27 cellular contexts compared by ENCODE assay signal in genomic region chr1:203444077-203444683, GRCh38. TPM values are rescaled to one million over a fixed set of nuclear protein-coding genes. Genes with fewer than 3 reads are reported as not detected.
DNase-seq lines count a peak whose midpoint lies in the region; ATAC-seq, FAIRE-seq and TF ChIP-seq lines count a peak whose summit lies in the region.
"Had no signal": no experiment of that assay in that cellular context is flagged by ENCODE, and none has a peak within 500 bp of the region (broad histone marks: within the 10 kb centered on the region; RNA-seq: fewer than 3 reads in every experiment).

No MANE protein-coding gene starts in this region.

- no peak for FAIRE-seq in HepG2 (lab: Jason Lieb, UNC)
- FAIRE-seq: G401.6, H54 had no signal

- H3K9ac ChIP-seq in HepG2 (ENCODE audit: insufficient read depth, low read depth, low read length) (no peak overlapping the region), colonic mucosa (ENCODE audit: low read depth in 2 of 2, low read length in 2 of 2) (no peak overlapping the region), Karpas-422 (ENCODE audit: low read length) (no peak overlapping the region)
- H3K9ac ChIP-seq: BLaER1 treated with 17β-estradiol and CSF1 and Interleukin-3, amounts not matched to agents 10 nM and 100 nM had no signal

- BruUV-seq in HepG2 (replicated peaks; lab: Mats Ljungman, UMichigan): no TSS peak

- H4K20me1 ChIP-seq in HepG2 (ENCODE audit: insufficient read depth, low read length): no peaks in the 10 kb centered on the region
- H4K20me1 ChIP-seq in Karpas-422 (ENCODE audit: insufficient read depth, low read depth, low read length): no peaks in the 10 kb centered on the region
- H4K20me1 ChIP-seq: BLaER1 treated with 17β-estradiol and CSF1 and Interleukin-3, amounts not matched to agents 10 nM and 100 nM had no signal

- peaks cover 0 to 12% of the 10 kb centered on the region in 2 experiments; a peak in 4 of 5 replicates for H3K27me3 ChIP-seq in HepG2 (ENCODE audit: control insufficient read depth in 1 of 2, insufficient read depth in 2 of 2, low read length in 2 of 2)
- no peaks in the 10 kb centered on the region for H3K27me3 ChIP-seq in right lobe of liver
- no peaks in the 10 kb centered on the region for H3K27me3 ChIP-seq in colonic mucosa
- no peaks in the 10 kb centered on the region for H3K27me3 ChIP-seq in vagina
- H3K27me3 ChIP-seq in Karpas-422 (ENCODE audit: low read length): no peaks in the 10 kb centered on the region; the same call in 1 of the 2 replicates
- H3K27me3 ChIP-seq: BLaER1 treated with 17β-estradiol and CSF1 and Interleukin-3, amounts not matched to agents 10 nM and 100 nM; body of pancreas; testis had no signal

- no peak for TF ChIP-seq RAD21 in HepG2 (CRISPR knock-in tag; IDR thresholded peaks at IDR 0.05)

- POLR2A ChIA-PET in HepG2 (lab: Yijun Ruan, JAX): no interaction called here

- H3K9me2 ChIP-seq in Karpas-422 (replicated peaks; ENCODE audit: insufficient read depth, low read length): no peaks in the 10 kb centered on the region

- H3K4me1 ChIP-seq in HepG2 (ENCODE audit: insufficient read depth, low read length) (no peaks in the 10 kb centered on the region), right lobe of liver (no peaks in the 10 kb centered on the region), colonic mucosa (peaks cover 4% of the 10 kb centered on the region), vagina (peaks cover 34% of the 10 kb centered on the region), Karpas-422 (ENCODE audit: low read length) (no peaks in the 10 kb centered on the region)
- H3K4me1 ChIP-seq: body of pancreas had no signal

- in situ Hi-C loops in HepG2 (cut with HindIII; ENCODE audit: extremely low pct_ligation_motif_present, low pct_unique_long_range_greater_than_20kb): loop anchor here (5.0 kb wide), 1 partner anchor 102 kb away; no protein-coding TSS in a partner anchor

- WGBS in HepG2 (ENCODE audit: low lambda C conversion rate): 31% methylated on average over 2 of the region's 2 CpGs
- WGBS in right lobe of liver (ENCODE audit: insufficient coverage, low coverage, low lambda C conversion rate, missing lambda C conversion rate): 56% methylated on average over 2 of the region's 2 CpGs

- DNase-seq in HepG2 (ENCODE audit: low spot score) (no peak), right lobe of liver (no peak), NCI-H524 (lab: John Stamatoyannopoulos, UW) (peak; percentile 98 to 99), colonic mucosa (no peak), vagina (ENCODE audit: extremely low spot score in 2 of 2) (no peak), Karpas-422 (no peak), AG20443 (ENCODE audit: low spot score) (no peak), kidney glomerular epithelial cell (lab: John Stamatoyannopoulos, UW) (no peak)
- DNase-seq: activated CD4-positive, alpha-beta T cell treated with anti-CD3 and anti-CD28 coated beads for 4 hours; activated CD8-positive, alpha-beta memory T cell treated with anti-CD3 and anti-CD28 coated beads, Interleukin-2, amount 10 ng/mL, durations not matched to agents 7 days and 5 days; activated naive CD8-positive, alpha-beta T cell treated with anti-CD3 and anti-CD28 coated beads for 36 hours; body of pancreas; left cardiac atrium; posterior cingulate gyrus; SIG-M5; T-helper 1 cell; testis had no signal

- CTCF ChIA-PET in HepG2 (lab: Yijun Ruan, JAX; ENCODE audit: low intra/inter-chr PET ratio, low total read pairs): no interaction called here

- peak; percentile 40 for TF ChIP-seq CTCF in HepG2 (CRISPR knock-in tag; IDR thresholded peaks at IDR 0.05)
- TF ChIP-seq CTCF in right lobe of liver (IDR thresholded peaks at IDR 0.05): no peak
- peak; percentile 26 for TF ChIP-seq CTCF in colonic mucosa (IDR thresholded peaks at IDR 0.05)
- no peak for TF ChIP-seq CTCF in vagina (IDR thresholded peaks at IDR 0.05)

- TF ChIP-seq EP300 in HepG2 (IDR thresholded peaks at IDR 0.05; ENCODE audit: low read depth in 2 of 2, low read length in 2 of 2) (no peak), HepG2 (CRISPR knock-in tag; IDR thresholded peaks at IDR 0.05; ENCODE audit: borderline replicate concordance) (no peak)

- no peaks in the 10 kb centered on the region for H3K36me3 ChIP-seq in HepG2 (replicated peaks in 1 of 2; ENCODE audit: control insufficient read depth in 1 of 2, insufficient read depth in 2 of 2, low read length in 2 of 2)
- H3K36me3 ChIP-seq in right lobe of liver: no peaks in the 10 kb centered on the region
- H3K36me3 ChIP-seq in colonic mucosa: no peaks in the 10 kb centered on the region
- no peaks in the 10 kb centered on the region for H3K36me3 ChIP-seq in vagina
- H3K36me3 ChIP-seq in Karpas-422 (ENCODE audit: insufficient read depth, low read length): no peaks in the 10 kb centered on the region
- H3K36me3 ChIP-seq: BLaER1 treated with 17β-estradiol and CSF1 and Interleukin-3, amounts not matched to agents 10 nM and 100 nM had no signal

- TF ChIP-seq POLR2A in HepG2 (IDR thresholded peaks at IDR 0.05; ENCODE audit: insufficient read depth in 1 of 2, low read depth in 2 of 2, low read length in 2 of 2): no peak
- TF ChIP-seq POLR2A in right lobe of liver (IDR thresholded peaks at IDR 0.05): no peak
- TF ChIP-seq POLR2A in vagina (IDR thresholded peaks at IDR 0.05): no peak

- ATAC-seq in HepG2 (no peak), right lobe of liver (no peak)
- ATAC-seq: activated CD8-positive, alpha-beta memory T cell treated with anti-CD3 and anti-CD28 coated beads, Interleukin-2, amount 10 ng/mL, durations not matched to agents 7 days and 5 days; body of pancreas; left cardiac atrium; stimulated activated effector memory CD8-positive, alpha-beta T cell treated with anti-CD3 and anti-CD28 coated beads, Interleukin-12 subunit alpha, Interleukin-12 subunit beta, amount 100 ng/mL, for 72 hours had no signal

- H3K27ac ChIP-seq in HepG2 (ENCODE audit: extremely low read length, insufficient read depth, low read length) (no peak overlapping the region), right lobe of liver (no peak overlapping the region), colonic mucosa (no peak overlapping the region), vagina (peak overlapping the region; percentile 86), Karpas-422 (ENCODE audit: low read length) (no peak overlapping the region)
- H3K27ac ChIP-seq: BLaER1 treated with 17β-estradiol and CSF1 and Interleukin-3, amounts not matched to agents 10 nM and 100 nM; body of pancreas; testis had no signal

- H2AFZ ChIP-seq in HepG2 (ENCODE audit: low read length) (no peak overlapping the region), Karpas-422 (ENCODE audit: low read length) (no peak overlapping the region)

- H3K9me3 ChIP-seq in HepG2 (ENCODE audit: low read length) (peaks cover 6% of the 10 kb centered on the region; the same call in 1 of the 2 replicates), right lobe of liver (no peaks in the 10 kb centered on the region), colonic mucosa (no peaks in the 10 kb centered on the region), vagina (no peaks in the 10 kb centered on the region), Karpas-422 (ENCODE audit: low read length) (no peaks in the 10 kb centered on the region)
- H3K9me3 ChIP-seq: testis had no signal

- H3K79me2 ChIP-seq in HepG2 (ENCODE audit: insufficient read depth, low read length) (no peaks in the 10 kb centered on the region), Karpas-422 (ENCODE audit: low read length) (no peaks in the 10 kb centered on the region)

- intact Hi-C loops in HepG2 (cut with micrococcal nuclease; ENCODE audit: unreplicated experiment): loop anchor here (1.0 kb wide), 1 partner anchor 102 kb away; no protein-coding TSS in a partner anchor
- intact Hi-C loops in right lobe of liver (cut with DNase I): no loop called here
- intact Hi-C loops in colonic mucosa (cut with DNase I): no loop called here
- intact Hi-C loops in vagina (cut with DNase I): loop anchor here (5.0 kb wide), 4 partner anchors 37 to 102 kb away; no protein-coding TSS in a partner anchor

- H3K4me3 ChIP-seq in HepG2 (replicated peaks in 1 of 3; ENCODE audit: insufficient read depth in 1 of 3, low read depth in 2 of 3, low read length in 3 of 3): no peak overlapping the region
- H3K4me3 ChIP-seq in right lobe of liver: no peak overlapping the region
- H3K4me3 ChIP-seq in colonic mucosa: no peak overlapping the region
- H3K4me3 ChIP-seq in vagina: no peak overlapping the region
- H3K4me3 ChIP-seq in Karpas-422 (ENCODE audit: low read length): no peak overlapping the region
- H3K4me3 ChIP-seq: BLaER1 treated with 17β-estradiol and CSF1 and Interleukin-3, amounts not matched to agents 10 nM and 100 nM; body of pancreas; testis had no signal

- H3K4me2 ChIP-seq in HepG2 (ENCODE audit: low read depth, low read length) (no peak overlapping the region), Karpas-422 (ENCODE audit: low read depth, low read length, poor library complexity, severe bottlenecking) (no peak overlapping the region)

RNA-seq across cellular contexts. Expression of gene PRELP, which starts 31.4 kb away (rescaled TPM):
- not detected in 2 replicates for total RNA-seq in HepG2 (2016; rRNA removed; fragmentation: Illumina TruSeq; extraction: Trizol)
- total RNA-seq in HepG2 (2016; cell fraction: cytosol; rRNA removed; fragmentation: Illumina TruSeq; extraction: Trizol; ENCODE audit: low read depth): not detected in 2 replicates
- not detected in 2 replicates for total RNA-seq in HepG2 (2016; cell fraction: insoluble cytoplasmic fraction; rRNA removed; fragmentation: Illumina TruSeq; extraction: Trizol)
- not detected in 2 replicates for total RNA-seq in HepG2 (2016; cell fraction: membrane; rRNA removed; fragmentation: Illumina TruSeq; extraction: Trizol)
- not detected in 2 replicates for total RNA-seq in HepG2 (2016; cell fraction: nucleus; rRNA removed; fragmentation: Illumina TruSeq; extraction: Trizol)
- not detected in 2 replicates for polyA plus RNA-seq in HepG2 (2011; rRNA removed)
- not detected in 2 replicates for polyA plus RNA-seq in HepG2 (2011; cell fraction: cytosol; rRNA removed)
- not detected in 2 replicates for polyA plus RNA-seq in HepG2 (2011; cell fraction: nucleus; rRNA removed)
- polyA plus RNA-seq in HepG2 (2012): not detected in 2 replicates
- polyA plus RNA-seq in HepG2 (2016; cell fraction: cytosol; fragmentation: Illumina TruSeq; extraction: Trizol; ENCODE audit: low read depth): not detected in 2 replicates
- polyA plus RNA-seq in HepG2 (2016; cell fraction: insoluble cytoplasmic fraction; fragmentation: Illumina TruSeq; extraction: Trizol; ENCODE audit: low read depth): not detected in 2 replicates
- not detected in 2 replicates for polyA plus RNA-seq in HepG2 (2016; cell fraction: membrane; fragmentation: Illumina TruSeq; extraction: Trizol; ENCODE audit: low read depth)
- not detected in 2 replicates for polyA plus RNA-seq in HepG2 (2016; cell fraction: nucleus; fragmentation: Illumina TruSeq; extraction: Trizol; ENCODE audit: insufficient read depth, low read depth)
- polyA minus RNA-seq in HepG2 (2011; rRNA and poly(A)+ RNA removed; ENCODE audit: low replicate concordance): 0.05 TPM in 1 of 2 replicates, not detected in the other
- polyA minus RNA-seq in HepG2 (2011; cell fraction: cytosol; rRNA and poly(A)+ RNA removed): not detected in 2 replicates
- not detected in 2 replicates for polyA minus RNA-seq in HepG2 (2011; cell fraction: nucleus; rRNA and poly(A)+ RNA removed)
- 10 to 100 TPM in 1 of 6 experiments, 1 to 10 TPM in 5; 3.8 to 10.8 (median 5.4) TPM for total RNA-seq in right lobe of liver
- total RNA-seq in colonic mucosa: 1 to 10 TPM; 2.4 to 9.3 TPM
- total RNA-seq in vagina: 128 TPM
- total RNA-seq in Karpas-422 (2014; rRNA removed; shearing (Covaris generic); ENCODE audit: low replicate concordance): not detected in 2 replicates
- total RNA-seq: A673; activated CD8-positive, alpha-beta memory T cell treated with anti-CD3 and anti-CD28 coated beads, Interleukin-2, amount 10 ng/mL, durations not matched to agents 7 days and 5 days; activated naive CD8-positive, alpha-beta T cell treated with anti-CD3 and anti-CD28 coated beads for 36 hours; activated T-helper 1 cell treated with anti-CD3 and anti-CD28 coated beads, Interleukin-12 subunit alpha, Interleukin-12 subunit beta, Interleukin-2, Interleukin-4 antibody, amounts not matched to agents 30 ng/mL and 10 ng/mL and 1 ng/mL, durations not matched to agents 14 hours and 24 hours and 36 hours; glomerular endothelial cell; NCI-H460 had no signal

RNA-seq across cellular contexts. Expression of gene OPTC, which starts 49.8 kb away (rescaled TPM):
- total RNA-seq in HepG2 (2016; rRNA removed; fragmentation: Illumina TruSeq; extraction: Trizol) (not detected in 2 replicates), right lobe of liver (not detected), colonic mucosa (not detected), vagina (not detected)
- not detected in 2 replicates for total RNA-seq in HepG2 (2016; cell fraction: cytosol; rRNA removed; fragmentation: Illumina TruSeq; extraction: Trizol; ENCODE audit: low read depth)
- total RNA-seq in HepG2 (2016; cell fraction: insoluble cytoplasmic fraction; rRNA removed; fragmentation: Illumina TruSeq; extraction: Trizol): not detected in 2 replicates
- total RNA-seq in HepG2 (2016; cell fraction: membrane; rRNA removed; fragmentation: Illumina TruSeq; extraction: Trizol): not detected in 2 replicates
- total RNA-seq in HepG2 (2016; cell fraction: nucleus; rRNA removed; fragmentation: Illumina TruSeq; extraction: Trizol): not detected in 2 replicates
- not detected in 2 replicates for polyA plus RNA-seq in HepG2 (2011; rRNA removed)
- not detected in 2 replicates for polyA plus RNA-seq in HepG2 (2011; cell fraction: cytosol; rRNA removed)
- polyA plus RNA-seq in HepG2 (2011; cell fraction: nucleus; rRNA removed): not detected in 2 replicates
- polyA plus RNA-seq in HepG2 (2012): not detected in 2 replicates
- polyA plus RNA-seq in HepG2 (2016; cell fraction: cytosol; fragmentation: Illumina TruSeq; extraction: Trizol; ENCODE audit: low read depth): not detected in 2 replicates
- polyA plus RNA-seq in HepG2 (2016; cell fraction: insoluble cytoplasmic fraction; fragmentation: Illumina TruSeq; extraction: Trizol; ENCODE audit: low read depth): not detected in 2 replicates
- not detected in 2 replicates for polyA plus RNA-seq in HepG2 (2016; cell fraction: membrane; fragmentation: Illumina TruSeq; extraction: Trizol; ENCODE audit: low read depth)
- not detected in 2 replicates for polyA plus RNA-seq in HepG2 (2016; cell fraction: nucleus; fragmentation: Illumina TruSeq; extraction: Trizol; ENCODE audit: insufficient read depth, low read depth)
- not detected in 2 replicates for polyA minus RNA-seq in HepG2 (2011; rRNA and poly(A)+ RNA removed; ENCODE audit: low replicate concordance)
- polyA minus RNA-seq in HepG2 (2011; cell fraction: cytosol; rRNA and poly(A)+ RNA removed): not detected in 2 replicates
- not detected in 2 replicates for polyA minus RNA-seq in HepG2 (2011; cell fraction: nucleus; rRNA and poly(A)+ RNA removed)
- not detected in 2 replicates for total RNA-seq in Karpas-422 (2014; rRNA removed; shearing (Covaris generic); ENCODE audit: low replicate concordance)
- total RNA-seq: A673; activated CD8-positive, alpha-beta memory T cell treated with anti-CD3 and anti-CD28 coated beads, Interleukin-2, amount 10 ng/mL, durations not matched to agents 7 days and 5 days; activated naive CD8-positive, alpha-beta T cell treated with anti-CD3 and anti-CD28 coated beads for 36 hours; activated T-helper 1 cell treated with anti-CD3 and anti-CD28 coated beads, Interleukin-12 subunit alpha, Interleukin-12 subunit beta, Interleukin-2, Interleukin-4 antibody, amounts not matched to agents 30 ng/mL and 10 ng/mL and 1 ng/mL, durations not matched to agents 14 hours and 24 hours and 36 hours; body of pancreas; fibroblast of lung; glomerular endothelial cell; HT-29; left cardiac atrium; NCI-H460 had no signal
- polyA plus RNA-seq: fibroblast of lung had no signal

Comparison
In these comparisons a context has a peak if more than half of its experiments do, and no peak if none do; other contexts are left out.
1. CTCF ChIP-seq: peak in HepG2 (single experiment) and colonic mucosa (single experiment); none in right lobe of liver (0 of 4) and vagina (0 of 3).
2. intact Hi-C loops: an anchor here in HepG2 (1.0 kb wide) and vagina (5.0 kb wide); none called in right lobe of liver and colonic mucosa.
3. DNase-seq: peak in NCI-H524 (2 of 2); none in HepG2 (single experiment), right lobe of liver (0 of 3), colonic mucosa (single experiment), vagina (0 of 2), Karpas-422 (single experiment), AG20443 (single experiment) and kidney glomerular epithelial cell (single experiment).
4. RNA of gene PRELP, which starts 31.4 kb away (total RNA-seq): 128 TPM in vagina (single experiment); 2.4 to 9.3 TPM in colonic mucosa, 3.8 to 10.8 TPM in right lobe of liver, not detected in HepG2 and not detected in Karpas-422; every median in the first group is over 10 times any median in the second.